9 cellular contexts compared by ENCODE assay signal in genomic region chr7:130891254-130892094, GRCh38.
A peak's percentile ranks its signal among the peaks of the same experiment; 100 is the strongest.
DNase-seq lines count a peak whose midpoint lies in the region; ATAC-seq, FAIRE-seq and TF ChIP-seq lines count a peak whose summit lies in the region.
"Had no signal": no experiment of that assay in that cellular context is flagged by ENCODE, and none has a peak within 500 bp of the region (broad histone marks: within the 10 kb centered on the region; RNA-seq: fewer than 3 reads in every experiment).

No MANE protein-coding gene starts in this region.

- H3K4me1 ChIP-seq in A549 (peaks cover 97% of the 10 kb centered on the region), mucosa of rectum (ENCODE audit: control insufficient read depth in 2 of 2, insufficient read depth in 2 of 2, low read length in 2 of 2) (peaks cover 29 to 48% of the 10 kb centered on the region in 2 donors)

- no peaks in the 10 kb centered on the region for H3K27me3 Mint-ChIP-seq in stimulated activated memory B cell treated with anti-CD40 and anti-IgM and Interleukin-4, amounts not matched to agents 10 μg/mL and 1 μg/mL and 100 μg/mL, for 72 hours

- no peaks in the 10 kb centered on the region for H3K27me3 ChIP-seq in MG63
- no peaks in the 10 kb centered on the region for H3K27me3 ChIP-seq in mucosa of rectum (ENCODE audit: control insufficient read depth in 2 of 2, insufficient read depth in 2 of 2, low read length in 2 of 2)

- H3K36me3 ChIP-seq in MG63 (peaks cover 63% of the 10 kb centered on the region), mucosa of rectum (ENCODE audit: control insufficient read depth in 2 of 2, insufficient read depth in 2 of 2, low read length in 2 of 2) (peaks cover 31 to 41% of the 10 kb centered on the region in 2 donors)

- POLR2A ChIA-PET in A549 (lab: Yijun Ruan, JAX) = interaction anchor here (0.7 kb wide), 1 partner anchor 13 kb away, joined by 3 read pairs; no protein-coding TSS in a partner anchor

- peak in 1 of 2 experiments; percentile 83 for DNase-seq in A549 (ENCODE audit: low read depth in 1 of 2, low spot score in 1 of 2)
- DNase-seq in MG63 = peak; percentile 83
- DNase-seq: DMS53 had no signal

- H3K4me2 ChIP-seq in A549 = peak overlapping the region; percentile 80

- H3K4me3 Mint-ChIP-seq in stimulated activated memory B cell treated with anti-CD40 and anti-IgM and Interleukin-4, amounts not matched to agents 10 μg/mL and 1 μg/mL and 100 μg/mL, for 72 hours = no peak overlapping the region

- no peaks in the 10 kb centered on the region for H3K9me3 Mint-ChIP-seq in stimulated activated memory B cell treated with anti-CD40 and anti-IgM and Interleukin-4, amounts not matched to agents 10 μg/mL and 1 μg/mL and 100 μg/mL, for 72 hours

- H3K27ac ChIP-seq in A549 = peak overlapping the region; percentile 94
- peak overlapping the region; percentile 80 for H3K27ac ChIP-seq in cingulate gyrus (ENCODE audit: low read depth, low read length)
- H3K27ac ChIP-seq in mucosa of rectum (ENCODE audit: low read depth in 2 of 2, low read length in 2 of 2) = peak overlapping the region; percentile 33 to 43

- TF ChIP-seq CTCF in A549 (IDR thresholded peaks at IDR 0.05) = no peak

- peak; percentile 35 to 79; a peak in 2 of 5 replicates for TF ChIP-seq EP300 in A549 (IDR thresholded peaks at IDR 0.05)

- peaks cover 60% of the 10 kb centered on the region for H3K36me3 Mint-ChIP-seq in stimulated activated memory B cell treated with anti-CD40 and anti-IgM and Interleukin-4, amounts not matched to agents 10 μg/mL and 1 μg/mL and 100 μg/mL, for 72 hours

- ATAC-seq in A549 (peak in 1 of 2 experiments; percentile 12; a peak in 3 of 6 replicates), HG02852 (IDR thresholded peaks at IDR 0.05; ENCODE audit: unreplicated experiment) (no peak), GM19463 (IDR thresholded peaks at IDR 0.05; ENCODE audit: unreplicated experiment) (no peak), GM21825 (IDR thresholded peaks at IDR 0.05; ENCODE audit: unreplicated experiment) (no peak)
- ATAC-seq in stimulated activated memory B cell treated with anti-CD40 and anti-IgM and Interleukin-4, amounts not matched to agents 10 μg/mL and 1 μg/mL and 100 μg/mL, for 72 hours = no peak

- no peak for TF ChIP-seq POLR2A in A549 (IDR thresholded peaks at IDR 0.05; ENCODE audit: low read length)

- 8% methylated on average over 14 of the region's 15 CpGs for WGBS in A549 (ENCODE audit: missing lambda C conversion rate)

- H3K9ac ChIP-seq in mucosa of rectum (ENCODE audit: low read depth in 1 of 2, low read length in 2 of 2) = peak overlapping the region in 1 of 2 donors; percentile 8

- 0 out of 5 replicates have a peak, but pooled peaks of 1 of the 2 experiments have one; percentile 26 for TF ChIP-seq RAD21 in A549 (conservative IDR thresholded peaks at IDR 0.05 in 1 of 2, IDR thresholded peaks at IDR 0.05 in 1 of 2)

- peaks cover 50% of the 10 kb centered on the region for H3K4me1 Mint-ChIP-seq in stimulated activated memory B cell treated with anti-CD40 and anti-IgM and Interleukin-4, amounts not matched to agents 10 μg/mL and 1 μg/mL and 100 μg/mL, for 72 hours

- FAIRE-seq in A549 (lab: Jason Lieb, UNC) = no peak

- H3K9me3 ChIP-seq in A549 (no peaks in the 10 kb centered on the region), MG63 (no peaks in the 10 kb centered on the region), mucosa of rectum (ENCODE audit: control insufficient read depth in 2 of 2, low read length in 2 of 2) (no peaks in the 10 kb centered on the region)

- H3K4me3 ChIP-seq in A549 (peak overlapping the region; percentile 16; the same call in 1 of the 3 replicates), MG63 (no peak overlapping the region), mucosa of rectum (ENCODE audit: low read length in 2 of 2) (no peak overlapping the region)

- no peak overlapping the region for H3K27ac Mint-ChIP-seq in stimulated activated memory B cell treated with anti-CD40 and anti-IgM and Interleukin-4, amounts not matched to agents 10 μg/mL and 1 μg/mL and 100 μg/mL, for 72 hours

- CTCF ChIA-PET in A549 (lab: Yijun Ruan, JAX) = interaction anchor here (0.6 to 11.4 kb wide), 8 partner anchors 6 to 149 kb away, joined by 3 to 185 read pairs (median 5); no protein-coding TSS in a partner anchor

TF ChIP-seq in A549, 52 proteins besides CTCF, POLR2A, EP300 and RAD21:
- TF ChIP-seq FOSL2 (IDR thresholded peaks at IDR 0.05) = peak; percentile 63; the same call in 1 of the 2 replicates
- peak; percentile 84 for TF ChIP-seq FOSL2 (CRISPR knock-in tag; IDR thresholded peaks at IDR 0.05)
- no peak for TF ChIP-seq RCOR1 (IDR thresholded peaks at IDR 0.05; ENCODE audit: low read depth, low read length)
- peak; percentile 30; the same call in 1 of the 2 replicates for TF ChIP-seq BHLHE40 (IDR thresholded peaks at IDR 0.05; ENCODE audit: low read depth, low read length)
- 0 out of 2 replicates have a peak, but pooled peaks have one; percentile 50 for TF ChIP-seq HOXB5 (CRISPR knock-in tag; IDR thresholded peaks at IDR 0.05)
- TF ChIP-seq FOXS1 (CRISPR knock-in tag; IDR thresholded peaks at IDR 0.05) = peak; percentile 46; the same call in 1 of the 2 replicates
- TF ChIP-seq, protein P1, sequence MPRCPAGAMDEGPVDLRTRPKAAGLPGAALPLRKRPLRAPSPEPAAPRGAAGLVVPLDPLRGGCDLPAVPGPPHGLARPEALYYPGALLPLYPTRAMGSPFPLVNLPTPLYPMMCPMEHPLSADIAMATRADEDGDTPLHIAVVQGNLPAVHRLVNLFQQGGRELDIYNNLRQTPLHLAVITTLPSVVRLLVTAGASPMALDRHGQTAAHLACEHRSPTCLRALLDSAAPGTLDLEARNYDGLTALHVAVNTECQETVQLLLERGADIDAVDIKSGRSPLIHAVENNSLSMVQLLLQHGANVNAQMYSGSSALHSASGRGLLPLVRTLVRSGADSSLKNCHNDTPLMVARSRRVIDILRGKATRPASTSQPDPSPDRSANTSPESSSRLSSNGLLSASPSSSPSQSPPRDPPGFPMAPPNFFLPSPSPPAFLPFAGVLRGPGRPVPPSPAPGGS (IDR thresholded peaks at IDR 0.05) = 0 out of 3 replicates have a peak, but pooled peaks have one; percentile 33
- peak; percentile 54 to 85; a peak in 3 of 5 replicates for TF ChIP-seq JUN (IDR thresholded peaks at IDR 0.05)
- TF ChIP-seq HOXB13 (CRISPR knock-in tag; IDR thresholded peaks at IDR 0.05; ENCODE audit: low read depth) = 0 out of 2 replicates have a peak, but pooled peaks have one; percentile 31
- peak; percentile 90 for TF ChIP-seq JUNB (IDR thresholded peaks at IDR 0.05)
- 0 out of 3 replicates have a peak, but pooled peaks have one; percentile 10 for TF ChIP-seq SMC3 (IDR thresholded peaks at IDR 0.05)
- TF ChIP-seq RNF2 (IDR thresholded peaks at IDR 0.05; ENCODE audit: borderline replicate concordance, low read depth) = no peak
- TF ChIP-seq KDM1A (IDR thresholded peaks at IDR 0.05; ENCODE audit: low read depth) = peak; percentile 66; the same call in 1 of the 2 replicates
- TF ChIP-seq CEBPB (IDR thresholded peaks at IDR 0.05) = peak in 1 of 2 experiments; percentile 53; a peak in 2 of 4 replicates
- peak; percentile 73; the same call in 1 of the 2 replicates for TF ChIP-seq TP53 (CRISPR knock-in tag; IDR thresholded peaks at IDR 0.05)
- no peak for TF ChIP-seq HDAC2 (IDR thresholded peaks at IDR 0.05)
- TF ChIP-seq, protein P2, sequence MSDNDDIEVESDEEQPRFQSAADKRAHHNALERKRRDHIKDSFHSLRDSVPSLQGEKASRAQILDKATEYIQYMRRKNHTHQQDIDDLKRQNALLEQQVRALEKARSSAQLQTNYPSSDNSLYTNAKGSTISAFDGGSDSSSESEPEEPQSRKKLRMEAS (IDR thresholded peaks at IDR 0.05) = peak; percentile 87
- no peak for TF ChIP-seq RARB (CRISPR knock-in tag; IDR thresholded peaks at IDR 0.05)
- peak; percentile 88; the same call in 1 of the 2 replicates for TF ChIP-seq GATA3 (IDR thresholded peaks at IDR 0.05; ENCODE audit: borderline replicate concordance)
- peak; percentile 83; the same call in 1 of the 2 replicates for TF ChIP-seq FOSB (CRISPR knock-in tag; IDR thresholded peaks at IDR 0.05)
- no peak for TF ChIP-seq HOXA7 (CRISPR knock-in tag; IDR thresholded peaks at IDR 0.05)

Comparison
In these comparisons a context has a peak if more than half of its experiments do, and no peak if none do; other contexts are left out.
1. H3K27ac ChIP-seq: peak in every context shown above with its lines; median percentile 94 in A549; 80 in cingulate gyrus; 38 in mucosa of rectum.